ENCODE assay signal across 1 cellular context in genomic region chr17:15999141-15999973, GRCh38.
TF ChIP-seq lines count a peak whose summit lies in the region.

TSS of gene TTC19 (plus strand) at chr17:15999824. CDS start at chr17:15999849, 25 bp downstream.
TSS of gene ZSWIM7 (minus strand) at chr17:15999704. CDS start at chr17:15999594, 110 bp downstream.

TF ChIP-seq in K562, 482 proteins besides CTCF, POLR2A, EP300 and RAD21 (continued from another document and continues in another):
- no peak for TF ChIP-seq ZNF318 (IDR thresholded peaks at IDR 0.05; ENCODE audit: borderline replicate concordance in 1 of 2, low read depth in 1 of 2)
- TF ChIP-seq BRD9 (IDR thresholded peaks at IDR 0.05; ENCODE audit: low read depth, partially characterized antibody) = no peak
- TF ChIP-seq ZBTB11 (CRISPR knock-in tag; IDR thresholded peaks at IDR 0.05) = no peak; a peak in 1 of 6 replicates
- peak; percentile 97 for TF ChIP-seq MTA3 (IDR thresholded peaks at IDR 0.05; ENCODE audit: borderline replicate concordance)
- no peak for TF ChIP-seq ZC3H8 (IDR thresholded peaks at IDR 0.05)
- TF ChIP-seq MEIS2 (IDR thresholded peaks at IDR 0.05; ENCODE audit: partially characterized antibody) = peak; percentile 36
- TF ChIP-seq LARP7 (IDR thresholded peaks at IDR 0.05) = no peak
- peak; percentile 39 to 86; a peak in 2 of 4 replicates for TF ChIP-seq SIN3A (IDR thresholded peaks at IDR 0.05; ENCODE audit: borderline replicate concordance in 2 of 2, control insufficient read depth in 1 of 2, low read depth in 2 of 2, low read length in 2 of 2)
- TF ChIP-seq TFE3 (CRISPR knock-in tag; IDR thresholded peaks at IDR 0.05) = no peak
- peak; percentile 67; the same call in 1 of the 2 replicates for TF ChIP-seq ESRRA (IDR thresholded peaks at IDR 0.05; ENCODE audit: borderline replicate concordance, low read depth)
- TF ChIP-seq CHAMP1 (IDR thresholded peaks at IDR 0.05) = no peak
- TF ChIP-seq ZNF717 (CRISPR knock-in tag; IDR thresholded peaks at IDR 0.05) = no peak
- TF ChIP-seq ESRRB (CRISPR knock-in tag; IDR thresholded peaks at IDR 0.05; ENCODE audit: borderline replicate concordance) = no peak
- peak; percentile 86 to 91 for TF ChIP-seq MAZ (CRISPR knock-in tag; conservative IDR thresholded peaks at IDR 0.05 in 1 of 2, IDR thresholded peaks at IDR 0.05 in 1 of 2)
- no peak for TF ChIP-seq SAFB2 (IDR thresholded peaks at IDR 0.05; ENCODE audit: borderline replicate concordance, low read depth, low read length, severe bottlenecking)
- no peak for TF ChIP-seq PBX2 (CRISPR knock-in tag; IDR thresholded peaks at IDR 0.05; ENCODE audit: low read depth)
- no peak for TF ChIP-seq PBX2 (tag; conservative IDR thresholded peaks at IDR 0.05; ENCODE audit: low read depth)
- TF ChIP-seq NKRF (IDR thresholded peaks at IDR 0.05; ENCODE audit: borderline replicate concordance) = peak; percentile 75; the same call in 1 of the 2 replicates
- TF ChIP-seq PPARD (CRISPR knock-in tag; IDR thresholded peaks at IDR 0.05) = no peak
- no peak for TF ChIP-seq ARID2 (IDR thresholded peaks at IDR 0.05)
- TF ChIP-seq STAT5A (IDR thresholded peaks at IDR 0.05; ENCODE audit: borderline replicate concordance, low read length) = no peak
- TF ChIP-seq SUPT5H (IDR thresholded peaks at IDR 0.05) = peak; percentile 68
- no peak for TF ChIP-seq SLC30A9 (CRISPR knock-in tag; IDR thresholded peaks at IDR 0.05)
- no peak for TF ChIP-seq DNMT1 (IDR thresholded peaks at IDR 0.05)
- no peak for TF ChIP-seq ZNF609 (CRISPR knock-in tag; IDR thresholded peaks at IDR 0.05; ENCODE audit: borderline replicate concordance)
- no peak for TF ChIP-seq ZNF77 (CRISPR knock-in tag; IDR thresholded peaks at IDR 0.05)
